Comparison of ENCODE assay signal across 8 cellular contexts in the genomic region with DNA sequence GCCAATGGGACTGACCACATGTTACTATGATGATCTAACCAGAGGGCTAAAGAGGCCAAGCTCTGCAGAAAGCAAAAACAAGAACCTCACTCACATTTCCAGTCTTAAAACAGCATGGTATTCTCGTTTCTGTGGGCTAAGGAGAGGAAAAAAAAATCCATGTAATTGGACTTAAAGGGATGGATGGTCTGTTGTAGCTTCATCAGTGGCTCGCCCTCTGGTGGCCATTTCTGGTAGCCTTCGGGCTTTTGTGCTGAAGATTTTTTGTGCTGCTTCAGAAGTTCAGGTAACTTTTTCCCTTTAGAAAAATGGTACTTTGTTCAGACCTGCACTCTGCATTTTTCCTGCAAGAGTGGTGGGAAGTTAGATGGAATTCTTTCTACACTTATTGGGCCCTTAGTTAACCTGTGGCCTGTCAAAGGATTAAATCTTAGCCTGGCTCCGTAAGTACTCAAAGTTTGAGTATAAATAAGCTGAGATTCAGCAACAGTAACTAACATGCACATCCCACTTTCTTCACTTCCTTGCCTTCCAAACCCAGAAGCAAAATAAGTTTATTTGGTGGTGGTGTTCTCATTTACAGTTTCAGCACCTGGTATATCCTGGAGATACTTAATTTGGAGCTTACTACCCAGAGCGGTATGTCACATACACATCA. TPM values are rescaled to one million over a fixed set of nuclear protein-coding genes. Genes with fewer than 3 reads are reported as not detected.
A peak's percentile ranks its signal among the peaks of the same experiment; 100 is the strongest.
DNase-seq lines count a peak whose midpoint lies in the region; ATAC-seq, FAIRE-seq and TF ChIP-seq lines count a peak whose summit lies in the region.

No MANE protein-coding gene starts in this region.

- H3K36me3 ChIP-seq in CD8-positive, alpha-beta memory T cell (ENCODE audit: insufficient read depth, low read length) = no peaks in the 10 kb centered on the region
- H3K36me3 ChIP-seq in heart right ventricle = peaks cover 0 to 70% (median 0%) of the 10 kb centered on the region in 9 donors

- WGBS in heart right ventricle, 2 donors = 41 to 43% methylated on average over 5 of the region's 5 CpGs

- peak; percentile 75 to 92 (median 88) for TF ChIP-seq CTCF in heart right ventricle (IDR thresholded peaks at IDR 0.05)

- H3K9me3 Mint-ChIP-seq in CD8-positive, alpha-beta memory T cell = no peaks in the 10 kb centered on the region
- H3K9me3 Mint-ChIP-seq in activated naive CD4-positive, alpha-beta T cell treated with anti-CD3 and anti-CD28 coated beads, Interleukin-2, amount 50 U/mL, for 72 hours = no peaks in the 10 kb centered on the region

- H3K36me3 Mint-ChIP-seq in CD8-positive, alpha-beta memory T cell = peaks cover 4 to 71% (median 5%) of the 10 kb centered on the region in 3 donors
- peaks cover 8 to 14% of the 10 kb centered on the region in 2 donors for H3K36me3 Mint-ChIP-seq in activated naive CD4-positive, alpha-beta T cell treated with anti-CD3 and anti-CD28 coated beads, Interleukin-2, amount 50 U/mL, for 72 hours

- H3K4me1 Mint-ChIP-seq in CD8-positive, alpha-beta memory T cell = peaks cover 0 to 11% (median 2%) of the 10 kb centered on the region in 3 donors

- POLR2A ChIA-PET in CD8-positive, alpha-beta memory T cell (lab: Charles Lee) = interaction anchor here (0.6 to 0.7 kb wide), 2 partner anchors 10 to 18 kb away, joined by 3 read pairs; no protein-coding TSS in a partner anchor

- H3K27me3 Mint-ChIP-seq in CD8-positive, alpha-beta memory T cell = no peaks in the 10 kb centered on the region

- no peaks in the 10 kb centered on the region for H3K27me3 ChIP-seq in CD8-positive, alpha-beta memory T cell (ENCODE audit: insufficient read depth, low read length, poor library complexity, severe bottlenecking)
- no peaks in the 10 kb centered on the region for H3K27me3 ChIP-seq in heart right ventricle

- H3K4me1 ChIP-seq in CD8-positive, alpha-beta memory T cell (ENCODE audit: insufficient read depth, low read length) = no peaks in the 10 kb centered on the region
- no peaks in the 10 kb centered on the region for H3K4me1 ChIP-seq in heart right ventricle

- peak overlapping the region in 1 of 8 donors; percentile 80 for H3K27ac Mint-ChIP-seq in CD8-positive, alpha-beta memory T cell
- no peak overlapping the region for H3K27ac Mint-ChIP-seq in activated naive CD4-positive, alpha-beta T cell treated with anti-CD3 and anti-CD28 coated beads, Interleukin-2, amount 50 U/mL, for 72 hours

- intact Hi-C loops in heart right ventricle (cut with DNase I) = loop anchor here in 8 of 10 donors (2.0 to 10.0 kb wide), 4 partner anchors 431 to 436 kb away; no protein-coding TSS in a partner anchor

- H3K27ac ChIP-seq in CD8-positive, alpha-beta memory T cell (ENCODE audit: low read depth, low read length) = no peak overlapping the region
- H3K27ac ChIP-seq in heart right ventricle = no peak overlapping the region

- no peak overlapping the region for H3K4me3 ChIP-seq in CD8-positive, alpha-beta memory T cell (ENCODE audit: low read length)
- no peak overlapping the region for H3K4me3 ChIP-seq in heart right ventricle

- ATAC-seq in SK-N-SH treated with all-trans-retinoic acid at 6 μM for 48 hours = peak; percentile 82
- ATAC-seq in activated naive CD4-positive, alpha-beta T cell treated with anti-CD3 and anti-CD28 coated beads, Interleukin-2, amount 50 U/mL, for 72 hours = peak; percentile 36 to 51
- peak in 3 of 8 donors; percentile 53 to 60 (median 53) for ATAC-seq in heart right ventricle
- ATAC-seq in HG02623 (IDR thresholded peaks at IDR 0.05; ENCODE audit: unreplicated experiment) = no peak

- no peak overlapping the region for H3K4me3 Mint-ChIP-seq in CD8-positive, alpha-beta memory T cell

- DNase-seq in CD8-positive, alpha-beta memory T cell = peak; percentile 21 to 73 (median 44)
- DNase-seq in HT-29 (ENCODE audit: low spot score) = peak; percentile 62
- peak in 1 of 2 donors; percentile 71 for DNase-seq in activated naive CD4-positive, alpha-beta T cell treated with anti-CD3 and anti-CD28 coated beads, Interleukin-2, amount 50 U/mL, for 72 hours (ENCODE audit: low spot score in 2 of 2)
- DNase-seq in heart right ventricle = peak; percentile 58 to 62
- peak; percentile 35 for DNase-seq in putamen (ENCODE audit: low spot score)
- no peak for DNase-seq in RCC 7860 (ENCODE audit: low spot score)

- FAIRE-seq in RCC 7860 (lab: Jason Lieb, UNC) = no peak

- no peaks in the 10 kb centered on the region for H3K9me3 ChIP-seq in CD8-positive, alpha-beta memory T cell (ENCODE audit: low read length)
- no peaks in the 10 kb centered on the region for H3K9me3 ChIP-seq in heart right ventricle

- CTCF ChIA-PET in CD8-positive, alpha-beta memory T cell (lab: Charles Lee) = interaction anchor here (1.0 to 2.4 kb wide), 16 partner anchors 10 to 436 kb away, joined by 3 to 16 read pairs (median 5); partner anchors contain the start of gene DCAF4

TF ChIP-seq in SK-N-SH treated with all-trans-retinoic acid at 6 μM for 48 hours, 23 proteins besides CTCF, POLR2A, EP300 and RAD21 (continues in another document):
- TF ChIP-seq ZNF70 (CRISPR knock-in tag; IDR thresholded peaks at IDR 0.05) (no peak), RARB (CRISPR knock-in tag; IDR thresholded peaks at IDR 0.05) (no peak), ARNTL (CRISPR knock-in tag; IDR thresholded peaks at IDR 0.05; ENCODE audit: borderline replicate concordance, low read depth) (no peak), BACH2 (CRISPR knock-in tag; IDR thresholded peaks at IDR 0.05; ENCODE audit: borderline replicate concordance) (no peak), TOX (CRISPR knock-in tag; IDR thresholded peaks at IDR 0.05; ENCODE audit: borderline replicate concordance) (no peak), ZFP30 (CRISPR knock-in tag; IDR thresholded peaks at IDR 0.05) (no peak), ZNF565 (CRISPR knock-in tag; conservative IDR thresholded peaks at IDR 0.05; ENCODE audit: low read depth) (no peak), POU6F1 (CRISPR knock-in tag; IDR thresholded peaks at IDR 0.05; ENCODE audit: borderline replicate concordance, low read depth) (no peak), CSDC2 (CRISPR knock-in tag; IDR thresholded peaks at IDR 0.05) (no peak), SNAI2 (CRISPR knock-in tag; IDR thresholded peaks at IDR 0.05) (no peak), ESRRG (CRISPR knock-in tag; IDR thresholded peaks at IDR 0.05) (no peak), PPARA (CRISPR knock-in tag; IDR thresholded peaks at IDR 0.05; ENCODE audit: borderline replicate concordance) (no peak), ISL1 (CRISPR knock-in tag; IDR thresholded peaks at IDR 0.05) (no peak), GLIS3 (CRISPR knock-in tag; IDR thresholded peaks at IDR 0.05) (no peak), TCF4 (CRISPR knock-in tag; IDR thresholded peaks at IDR 0.05; ENCODE audit: borderline replicate concordance) (no peak)
- TF ChIP-seq, protein P1, sequence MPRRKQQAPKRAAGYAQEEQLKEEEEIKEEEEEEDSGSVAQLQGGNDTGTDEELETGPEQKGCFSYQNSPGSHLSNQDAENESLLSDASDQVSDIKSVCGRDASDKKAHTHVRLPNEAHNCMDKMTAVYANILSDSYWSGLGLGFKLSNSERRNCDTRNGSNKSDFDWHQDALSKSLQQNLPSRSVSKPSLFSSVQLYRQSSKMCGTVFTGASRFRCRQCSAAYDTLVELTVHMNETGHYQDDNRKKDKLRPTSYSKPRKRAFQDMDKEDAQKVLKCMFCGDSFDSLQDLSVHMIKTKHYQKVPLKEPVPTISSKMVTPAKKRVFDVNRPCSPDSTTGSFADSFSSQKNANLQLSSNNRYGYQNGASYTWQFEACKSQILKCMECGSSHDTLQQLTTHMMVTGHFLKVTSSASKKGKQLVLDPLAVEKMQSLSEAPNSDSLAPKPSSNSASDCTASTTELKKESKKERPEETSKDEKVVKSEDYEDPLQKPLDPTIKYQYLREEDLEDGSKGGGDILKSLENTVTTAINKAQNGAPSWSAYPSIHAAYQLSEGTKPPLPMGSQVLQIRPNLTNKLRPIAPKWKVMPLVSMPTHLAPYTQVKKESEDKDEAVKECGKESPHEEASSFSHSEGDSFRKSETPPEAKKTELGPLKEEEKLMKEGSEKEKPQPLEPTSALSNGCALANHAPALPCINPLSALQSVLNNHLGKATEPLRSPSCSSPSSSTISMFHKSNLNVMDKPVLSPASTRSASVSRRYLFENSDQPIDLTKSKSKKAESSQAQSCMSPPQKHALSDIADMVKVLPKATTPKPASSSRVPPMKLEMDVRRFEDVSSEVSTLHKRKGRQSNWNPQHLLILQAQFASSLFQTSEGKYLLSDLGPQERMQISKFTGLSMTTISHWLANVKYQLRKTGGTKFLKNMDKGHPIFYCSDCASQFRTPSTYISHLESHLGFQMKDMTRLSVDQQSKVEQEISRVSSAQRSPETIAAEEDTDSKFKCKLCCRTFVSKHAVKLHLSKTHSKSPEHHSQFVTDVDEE (CRISPR knock-in tag; IDR thresholded peaks at IDR 0.05) = no peak

RNA-seq across cellular contexts. Expression of gene DCAF4, which starts 22.3 kb away (rescaled TPM):
- total RNA-seq in CD8-positive, alpha-beta memory T cell = 10 to 100 TPM; 22.5 to 26.8 TPM
- polyA plus RNA-seq in CD8-positive, alpha-beta memory T cell = 7.3 TPM
- 13.4 and 18.0 TPM in 2 replicates for total RNA-seq in HT-29 (2014; rRNA removed; shearing (Covaris generic))
- total RNA-seq in activated naive CD4-positive, alpha-beta T cell treated with anti-CD3 and anti-CD28 coated beads, Interleukin-2, amount 50 U/mL, for 72 hours = 10 to 100 TPM; 17.7 to 20.5 TPM
- total RNA-seq in heart right ventricle = 1 to 10 TPM; 3.8 to 8.9 (median 6.4) TPM
- polyA plus RNA-seq in heart right ventricle = 1 to 10 TPM; 2.2 to 6.5 TPM

RNA-seq across cellular contexts. Expression of gene DPF3, which starts 54.7 kb away (rescaled TPM):
- under 1 TPM; 0.50 to 0.62 TPM for total RNA-seq in CD8-positive, alpha-beta memory T cell
- 1.3 TPM for polyA plus RNA-seq in CD8-positive, alpha-beta memory T cell
- total RNA-seq in HT-29 (2014; rRNA removed; shearing (Covaris generic)) = not detected in 2 replicates
- under 1 TPM in 1 of 2 donors, not detected in 1; 0.29 TPM for total RNA-seq in activated naive CD4-positive, alpha-beta T cell treated with anti-CD3 and anti-CD28 coated beads, Interleukin-2, amount 50 U/mL, for 72 hours
- total RNA-seq in heart right ventricle = 10 to 100 TPM; 23.2 to 52.3 (median 43.5) TPM
- 10 to 100 TPM in 1 of 2 donors, 1 to 10 TPM in 1; 3.8 to 18.1 TPM for polyA plus RNA-seq in heart right ventricle

Comparison
In these comparisons a context has a peak if more than half of its experiments do, and no peak if none do; other contexts are left out.
1. RNA of gene DPF3, which starts 54.7 kb away (total RNA-seq): 23.2 to 52.3 TPM in heart right ventricle; 0.50 to 0.62 TPM in CD8-positive, alpha-beta memory T cell, 0.29 TPM in activated naive CD4-positive, alpha-beta T cell treated with anti-CD3 and anti-CD28 coated beads, Interleukin-2, amount 50 U/mL, for 72 hours and not detected in HT-29; every median in the first group is over 10 times any median in the second.